39 cellular contexts compared by ENCODE assay signal in genomic region chr15:80277147-80277546, GRCh38. TPM values are rescaled to one million over a fixed set of nuclear protein-coding genes. Genes with fewer than 3 reads are reported as not detected.
"Had no signal": no experiment of that assay in that cellular context is flagged by ENCODE, and none has a peak within 500 bp of the region (broad histone marks: within the 10 kb centered on the region; RNA-seq: fewer than 3 reads in every experiment).

No MANE protein-coding gene starts in this region.

- H3K4me3 Mint-ChIP-seq: activated B cell treated with CpG ODN at 0.5 μM for 24 hours; activated CD4-positive, alpha-beta memory T cell treated with anti-CD3 and anti-CD28 coated beads for 36 hours; activated CD4-positive, alpha-beta T cell treated with anti-CD3 and anti-CD28 coated beads, Interleukin-2, amount 10 ng/mL, durations not matched to agents 24 days and 14 days; activated CD8-positive, alpha-beta T cell treated with anti-CD3 and anti-CD28 coated beads for 36 hours; activated naive CD4-positive, alpha-beta T cell treated with anti-CD3 and anti-CD28 coated beads for 36 hours; activated naive CD8-positive, alpha-beta T cell treated with anti-CD3 and anti-CD28 coated beads for 36 hours; activated T-cell treated with anti-CD3 and anti-CD28 coated beads, Interleukin-2, amount 50 U/mL, for 4 hours; activated T-cell treated with anti-CD3 and anti-CD28 coated beads, Interleukin-2, amount 50 U/mL, for 72 hours; activated T-helper 1 cell treated with anti-CD3 and anti-CD28 coated beads, Interleukin-12 subunit alpha, Interleukin-12 subunit beta, Interleukin-2, Interleukin-4 antibody, amounts not matched to agents 30 ng/mL and 10 ng/mL and 1 ng/mL, durations not matched to agents 14 hours and 24 hours and 36 hours; activated T-helper 17 cell treated with anti-CD3 and anti-CD28 coated beads, Interleukin-2, amount 50 U/mL, for 72 hours; brain; central memory CD8-positive, alpha-beta T cell; T-helper 1 cell treated with Interleukin-12 subunit alpha and Interleukin-12 subunit beta and Interleukin-4 antibody, amounts not matched to agents 30 μg/mL and 1 μg/mL, for 36 hours; T-helper 2 cell treated with Interferon-gamma antibody and Interleukin-4, amounts not matched to agents 5 μg/mL and 100 μg/mL, for 36 hours had no signal

- H3K4me3 ChIP-seq: adrenal gland, ascending aorta, cardiac muscle cell had no signal

- H3K9me3 Mint-ChIP-seq: activated B cell treated with CpG ODN at 0.5 μM for 24 hours; activated CD4-positive, alpha-beta memory T cell treated with anti-CD3 and anti-CD28 coated beads for 36 hours; activated CD4-positive, alpha-beta T cell treated with anti-CD3 and anti-CD28 coated beads, Interleukin-2, amount 10 ng/mL, durations not matched to agents 24 days and 14 days; activated CD8-positive, alpha-beta T cell treated with anti-CD3 and anti-CD28 coated beads for 36 hours; activated naive CD4-positive, alpha-beta T cell treated with anti-CD3 and anti-CD28 coated beads for 36 hours; activated naive CD4-positive, alpha-beta T cell treated with anti-CD3 and anti-CD28 coated beads, Interleukin-2, amount 50 U/mL, for 72 hours; activated naive CD8-positive, alpha-beta T cell treated with anti-CD3 and anti-CD28 coated beads for 36 hours; activated T-cell treated with anti-CD3 and anti-CD28 coated beads, Interleukin-2, amount 50 U/mL, for 4 hours; activated T-cell treated with anti-CD3 and anti-CD28 coated beads, Interleukin-2, amount 50 U/mL, for 72 hours; activated T-helper 1 cell treated with anti-CD3 and anti-CD28 coated beads, Interleukin-12 subunit alpha, Interleukin-12 subunit beta, Interleukin-2, Interleukin-4 antibody, amounts not matched to agents 30 ng/mL and 10 ng/mL and 1 ng/mL, durations not matched to agents 14 hours and 24 hours and 36 hours; central memory CD8-positive, alpha-beta T cell; T-helper 1 cell treated with Interleukin-12 subunit alpha and Interleukin-12 subunit beta and Interleukin-4 antibody, amounts not matched to agents 30 μg/mL and 1 μg/mL, for 36 hours; T-helper 2 cell treated with Interferon-gamma antibody and Interleukin-4, amounts not matched to agents 5 μg/mL and 100 μg/mL, for 36 hours had no signal

- ATAC-seq: activated CD8-positive, alpha-beta T cell treated with anti-CD3 and anti-CD28 coated beads for 36 hours; activated naive CD4-positive, alpha-beta T cell treated with anti-CD3 and anti-CD28 coated beads, Interleukin-2, amount 50 U/mL, for 72 hours; activated T-cell treated with anti-CD3 and anti-CD28 coated beads, Interleukin-2, amount 50 U/mL, for 4 hours; activated T-cell treated with anti-CD3 and anti-CD28 coated beads, Interleukin-2, amount 50 U/mL, for 72 hours; activated T-helper 17 cell treated with anti-CD3 and anti-CD28 coated beads, Interleukin-2, amount 50 U/mL, for 72 hours had no signal

- H3K27ac Mint-ChIP-seq: activated B cell treated with CpG ODN at 0.5 μM for 24 hours; activated CD4-positive, alpha-beta memory T cell treated with anti-CD3 and anti-CD28 coated beads for 36 hours; activated CD4-positive, alpha-beta T cell treated with anti-CD3 and anti-CD28 coated beads, Interleukin-2, amount 10 ng/mL, durations not matched to agents 24 days and 14 days; activated CD8-positive, alpha-beta T cell treated with anti-CD3 and anti-CD28 coated beads for 36 hours; activated naive CD4-positive, alpha-beta T cell treated with anti-CD3 and anti-CD28 coated beads for 36 hours; activated naive CD4-positive, alpha-beta T cell treated with anti-CD3 and anti-CD28 coated beads, Interleukin-2, amount 50 U/mL, for 72 hours; activated naive CD8-positive, alpha-beta T cell treated with anti-CD3 and anti-CD28 coated beads for 36 hours; activated T-cell treated with anti-CD3 and anti-CD28 coated beads, Interleukin-2, amount 50 U/mL, for 72 hours; activated T-helper 1 cell treated with anti-CD3 and anti-CD28 coated beads, Interleukin-12 subunit alpha, Interleukin-12 subunit beta, Interleukin-2, Interleukin-4 antibody, amounts not matched to agents 30 ng/mL and 10 ng/mL and 1 ng/mL, durations not matched to agents 14 hours and 24 hours and 36 hours; activated T-helper 17 cell treated with anti-CD3 and anti-CD28 coated beads, Interleukin-2, amount 50 U/mL, for 72 hours; brain; T-helper 1 cell treated with Interleukin-12 subunit alpha and Interleukin-12 subunit beta and Interleukin-4 antibody, amounts not matched to agents 30 μg/mL and 1 μg/mL, for 36 hours; T-helper 2 cell treated with Interferon-gamma antibody and Interleukin-4, amounts not matched to agents 5 μg/mL and 100 μg/mL, for 36 hours had no signal

- H3K36me3 Mint-ChIP-seq: activated CD4-positive, alpha-beta memory T cell treated with anti-CD3 and anti-CD28 coated beads for 36 hours; activated naive CD4-positive, alpha-beta T cell treated with anti-CD3 and anti-CD28 coated beads, Interleukin-2, amount 50 U/mL, for 72 hours; activated naive CD8-positive, alpha-beta T cell treated with anti-CD3 and anti-CD28 coated beads for 36 hours; brain had no signal

- H3K4me1 ChIP-seq: adrenal gland, ascending aorta had no signal

- H3K9me3 ChIP-seq: adrenal gland, ascending aorta had no signal

- H3K4me1 Mint-ChIP-seq: activated B cell treated with CpG ODN at 0.5 μM for 24 hours; activated CD4-positive, alpha-beta T cell treated with anti-CD3 and anti-CD28 coated beads, Interleukin-2, amount 10 ng/mL, durations not matched to agents 24 days and 14 days; activated naive CD8-positive, alpha-beta T cell treated with anti-CD3 and anti-CD28 coated beads for 36 hours; activated T-helper 17 cell treated with anti-CD3 and anti-CD28 coated beads, Interleukin-2, amount 50 U/mL, for 72 hours; central memory CD8-positive, alpha-beta T cell had no signal

- H3K27me3 ChIP-seq: ascending aorta, cardiac muscle cell had no signal

- H3K27ac ChIP-seq: adrenal gland, ascending aorta, cardiac muscle cell, VCaP had no signal

- FAIRE-seq: bronchial epithelial cell, TTC549 had no signal

- DNase-seq: activated B cell treated with CpG ODN at 0.5 μM for 24 hours; activated CD4-positive, alpha-beta memory T cell treated with anti-CD3 and anti-CD28 coated beads for 36 hours; activated CD4-positive, alpha-beta T cell treated with anti-CD3 and anti-CD28 coated beads for 4 hours; activated CD4-positive, alpha-beta T cell treated with anti-CD3 and anti-CD28 coated beads, Interleukin-2, amount 10 ng/mL, durations not matched to agents 24 days and 14 days; activated CD4-positive, alpha-beta T cell treated with anti-CD3 and anti-CD28 coated beads, Interleukin-2, amount 50 U/mL, for 1 hour; activated CD4-positive, alpha-beta T cell treated with anti-CD3 and anti-CD28 coated beads, Interleukin-2, amount 50 U/mL, for 4 hours; activated CD4-positive, CD25-positive, alpha-beta regulatory T cell treated with anti-CD3 and anti-CD28 coated beads, Interleukin-2, amount 50 U/mL, for 72 hours; activated CD8-positive, alpha-beta memory T cell treated with anti-CD3 and anti-CD28 coated beads, Interleukin-2, amount 50 U/mL, for 4 hours; activated CD8-positive, alpha-beta T cell treated with anti-CD3 and anti-CD28 coated beads for 36 hours; activated effector memory CD4-positive, alpha-beta T cell treated with anti-CD3 and anti-CD28 coated beads, Interleukin-2, amount 50 U/mL, for 16 hours; activated gamma-delta T cell treated with Interleukin-2 at 50 U/mL for 16 hours; activated naive CD4-positive, alpha-beta T cell; activated naive CD4-positive, alpha-beta T cell treated with anti-CD3 and anti-CD28 coated beads for 36 hours; activated naive CD4-positive, alpha-beta T cell treated with anti-CD3 and anti-CD28 coated beads, Interleukin-2, amount 50 U/mL, for 16 hours; activated naive CD8-positive, alpha-beta T cell treated with anti-CD3 and anti-CD28 coated beads for 36 hours; activated T-cell treated with anti-CD3 and anti-CD28 coated beads for 4 hours; activated T-cell treated with anti-CD3 and anti-CD28 coated beads, Interleukin-2, amount 50 U/mL, for 1 hour; activated T-cell treated with anti-CD3 and anti-CD28 coated beads, Interleukin-2, amount 50 U/mL, for 4 hours; activated T-cell treated with anti-CD3 and anti-CD28 coated beads, Interleukin-2, amount 50 U/mL, for 72 hours; adrenal gland; amniotic stem cell; caudate nucleus; cerebellar nuclear complex; T-helper 1 cell; T-helper 2 cell; T-helper 9 cell had no signal

- H3K36me3 ChIP-seq: adrenal gland, ascending aorta, cardiac muscle cell had no signal

RNA-seq across cellular contexts. Expression of gene CTXND1, which starts 25.1 kb away (rescaled TPM):
- total RNA-seq: activated B cell treated with CpG ODN at 0.5 μM for 24 hours; activated CD4-positive, alpha-beta memory T cell treated with anti-CD3 and anti-CD28 coated beads for 36 hours; activated CD4-positive, alpha-beta T cell treated with anti-CD3 and anti-CD28 coated beads, Interleukin-2, amount 10 ng/mL, durations not matched to agents 24 days and 14 days; activated CD8-positive, alpha-beta memory T cell treated with anti-CD3 and anti-CD28 coated beads for 36 hours; activated CD8-positive, alpha-beta T cell treated with anti-CD3 and anti-CD28 coated beads for 36 hours; activated naive CD4-positive, alpha-beta T cell treated with anti-CD3 and anti-CD28 coated beads for 36 hours; activated naive CD4-positive, alpha-beta T cell treated with anti-CD3 and anti-CD28 coated beads, Interleukin-2, amount 50 U/mL, for 72 hours; activated naive CD8-positive, alpha-beta T cell treated with anti-CD3 and anti-CD28 coated beads for 36 hours; activated T-cell treated with anti-CD3 and anti-CD28 coated beads, Interleukin-2, amount 50 U/mL, for 72 hours; activated T-helper 1 cell treated with anti-CD3 and anti-CD28 coated beads, Interleukin-12 subunit alpha, Interleukin-12 subunit beta, Interleukin-2, Interleukin-4 antibody, amounts not matched to agents 30 ng/mL and 10 ng/mL and 1 ng/mL, durations not matched to agents 14 hours and 24 hours and 36 hours; activated T-helper 17 cell treated with anti-CD3 and anti-CD28 coated beads, Interleukin-2, amount 50 U/mL, for 72 hours; bronchial epithelial cell had no signal
